Comparison of ENCODE assay signal across 11 cellular contexts in genomic region chr5:127572930-127573329, GRCh38. TPM values are rescaled to one million over a fixed set of nuclear protein-coding genes. Genes with fewer than 3 reads are reported as not detected.
DNase-seq lines count a peak whose midpoint lies in the region; TF ChIP-seq lines count a peak whose summit lies in the region.
"Had no signal": no experiment of that assay in that cellular context is flagged by ENCODE, and none has a peak within 500 bp of the region (broad histone marks: within the 10 kb centered on the region; RNA-seq: fewer than 3 reads in every experiment).

No MANE protein-coding gene starts in this region.

- TF ChIP-seq POLR2A in thyroid gland (IDR thresholded peaks at IDR 0.05): no peak

- peaks cover 14% of the 10 kb centered on the region for H3K9me3 Mint-ChIP-seq in endodermal cell

- H3K9me3 ChIP-seq in endodermal cell (ENCODE audit: control insufficient read depth, low read length) (peaks cover 33% of the 10 kb centered on the region), thyroid gland (no peaks in the 10 kb centered on the region), SJCRH30 (replicated peaks) (no peaks in the 10 kb centered on the region; the same call in 1 of the 2 replicates)

- 97 to 100% methylated on average over 1 to 2 of the region's 2 CpGs for WGBS in endodermal cell (ENCODE audit: insufficient coverage in 1 of 2, insufficient read length in 1 of 2), 2 experiments
- 81 to 88% methylated on average over 2 of the region's 2 CpGs for WGBS in thyroid gland, 2 donors

- H3K27ac Mint-ChIP-seq in endodermal cell: no peak overlapping the region
- H3K27ac Mint-ChIP-seq: activated CD8-positive, alpha-beta T cell treated with anti-CD3 and anti-CD28 coated beads for 36 hours; natural killer cell had no signal

- H3K27me3 ChIP-seq in endodermal cell (ENCODE audit: control insufficient read depth, insufficient read depth, low read length, poor library complexity, severe bottlenecking) (no peaks in the 10 kb centered on the region), thyroid gland (no peaks in the 10 kb centered on the region), SJCRH30 (no peaks in the 10 kb centered on the region)

- no peak overlapping the region for H3K4me3 Mint-ChIP-seq in endodermal cell
- H3K4me3 Mint-ChIP-seq: activated CD8-positive, alpha-beta T cell treated with anti-CD3 and anti-CD28 coated beads for 36 hours; natural killer cell had no signal

- intact Hi-C loops in thyroid gland (cut with DNase I): no loop called here
- intact Hi-C loops in cardiac septum (cut with DNase I): no loop called here

- H3K4me3 ChIP-seq in endodermal cell (ENCODE audit: low read length) (no peak overlapping the region), thyroid gland (replicated peaks in 1 of 3) (no peak overlapping the region), SJCRH30 (no peak overlapping the region)

- H3K4me1 ChIP-seq in endodermal cell (ENCODE audit: control insufficient read depth, insufficient read depth, low read length) (no peaks in the 10 kb centered on the region), thyroid gland (no peaks in the 10 kb centered on the region), SJCRH30 (no peaks in the 10 kb centered on the region)

- peaks cover 26% of the 10 kb centered on the region for H3K27me3 Mint-ChIP-seq in endodermal cell (ENCODE audit: insufficient read depth)

- H3K4me1 Mint-ChIP-seq in endodermal cell: no peaks in the 10 kb centered on the region

- TF ChIP-seq CTCF in 22Rv1 (IDR thresholded peaks at IDR 0.05) (peak; percentile 60), endodermal cell (conservative IDR thresholded peaks at IDR 0.05) (peak; percentile 62), thyroid gland (IDR thresholded peaks at IDR 0.05) (no peak)

- no peak overlapping the region for H3K27ac ChIP-seq in 22Rv1
- H3K27ac ChIP-seq in endodermal cell (ENCODE audit: low read depth, low read length): no peak overlapping the region
- no peak overlapping the region for H3K27ac ChIP-seq in thyroid gland
- H3K27ac ChIP-seq in SJCRH30: no peak overlapping the region

- DNase-seq in ELR (ENCODE audit: low read depth) (peak; percentile 8), MV-4-11 (lab: John Stamatoyannopoulos, UW) (peak; percentile 3), endodermal cell (no peak), thyroid gland (no peak), SJCRH30 (no peak), T1000 (lab: John Stamatoyannopoulos, UW) (no peak), cardiac septum (ENCODE audit: low spot score) (no peak)
- DNase-seq: activated CD8-positive, alpha-beta T cell treated with anti-CD3 and anti-CD28 coated beads for 36 hours; hypothalamus; natural killer cell had no signal

- no peaks in the 10 kb centered on the region for H3K36me3 ChIP-seq in endodermal cell (ENCODE audit: control insufficient read depth, insufficient read depth, low read length)
- no peaks in the 10 kb centered on the region for H3K36me3 ChIP-seq in thyroid gland
- no peaks in the 10 kb centered on the region for H3K36me3 ChIP-seq in SJCRH30

- peaks cover 4% of the 10 kb centered on the region for H3K36me3 Mint-ChIP-seq in endodermal cell (ENCODE audit: low read depth)

- no peak overlapping the region for H3K9ac ChIP-seq in endodermal cell (ENCODE audit: extremely low read depth, low read length, poor library complexity, severe bottlenecking)

RNA-seq across cellular contexts. Expression of gene PRRC1, which starts 55.5 kb away (rescaled TPM):
- total RNA-seq in endodermal cell (10 to 100 TPM; 61.7 to 90.3 TPM), thyroid gland (10 to 100 TPM; 47.4 to 79.0 (median 70.9) TPM), cardiac septum (26.5 TPM)
- 45.5 TPM for polyA plus RNA-seq in endodermal cell (2013, experiment 1 of 2)
- polyA plus RNA-seq in endodermal cell (2013, experiment 2 of 2): 46.4 TPM
- 57.9 and 65.8 TPM in 2 replicates for total RNA-seq in SJCRH30 (2014; rRNA removed; shearing (Covaris generic))

Comparison
In these comparisons a context has a peak if more than half of its experiments do, and no peak if none do; other contexts are left out.
1. CTCF ChIP-seq: peak in 22Rv1 (single experiment) and endodermal cell (single experiment); none in thyroid gland (0 of 6).
2. DNase-seq: peak in ELR (single experiment) and MV-4-11 (single experiment); none in endodermal cell (single experiment), thyroid gland (0 of 2), SJCRH30 (0 of 2), T1000 (single experiment) and cardiac septum (single experiment).